In the genomic region with DNA sequence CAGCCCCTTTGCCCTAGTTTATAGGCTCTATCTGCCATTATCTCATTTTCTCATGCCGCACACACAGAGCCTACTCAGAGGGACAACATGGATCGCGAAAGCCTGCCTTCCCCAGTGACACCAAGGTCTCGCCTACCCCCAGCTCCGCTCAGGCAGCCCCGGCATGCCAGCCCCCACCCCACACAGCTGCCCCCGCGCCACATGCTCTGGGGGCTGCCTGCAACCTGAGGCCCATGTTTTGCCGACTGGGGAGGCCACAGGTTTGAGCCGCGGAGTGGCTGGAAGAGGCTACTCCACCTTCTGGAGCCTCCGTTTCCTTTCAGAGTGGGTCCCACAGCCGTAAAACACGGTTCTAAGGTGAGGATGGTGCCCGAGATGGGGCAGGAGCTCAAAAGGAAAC, we compare ENCODE assay signal across 21 cellular contexts.
DNase-seq lines count a peak whose midpoint lies in the region; ATAC-seq, FAIRE-seq and TF ChIP-seq lines count a peak whose summit lies in the region.
"Had no signal": no experiment of that assay in that cellular context is flagged by ENCODE, and none has a peak within 500 bp of the region (broad histone marks: within the 10 kb centered on the region; RNA-seq: fewer than 3 reads in every experiment).

No MANE protein-coding gene starts in this region.

- no peak overlapping the region for H2AK5ac ChIP-seq in H1 (ENCODE audit: low read depth, low read length)

- H3K14ac ChIP-seq in H1 (ENCODE audit: insufficient read length) = no peak overlapping the region

- H3K4me3 ChIP-seq in H7 (ENCODE audit: insufficient read depth, low read depth, low read length) (no peak overlapping the region), H1 (ENCODE audit: extremely low read depth in 1 of 4, insufficient read depth in 2 of 4, low read depth in 3 of 4, low read length in 4 of 4) (no peak overlapping the region), mesodermal cell (ENCODE audit: extremely low read depth, insufficient read depth, low read length, poor library complexity, severe bottlenecking) (no peak overlapping the region), sigmoid colon (no peak overlapping the region), lower lobe of right lung (no peak overlapping the region), spleen (no peak overlapping the region)
- H3K4me3 ChIP-seq: A549 had no signal

- intact Hi-C loops in sigmoid colon (cut with DNase I) (loop anchor here (5.0 kb wide), 1 partner anchor 103 kb away; a partner anchor contains a TSS), lower lobe of right lung (cut with DNase I) (no loop called here), spleen (cut with DNase I; ENCODE audit: low total_unique reads) (no loop called here)

- no peaks in the 10 kb centered on the region; the same call in none of the 2 replicates for H3K79me1 ChIP-seq in H1 (ENCODE audit: low read depth, low read length)

- H2BK120ac ChIP-seq in H1 (replicated peaks; ENCODE audit: low read depth, low read length) = no peak overlapping the region

- TF ChIP-seq CTCF in H1 (IDR thresholded peaks at IDR 0.05; ENCODE audit: control extremely low read depth in 1 of 3, insufficient read depth in 1 of 3, low read depth in 1 of 3, low read length in 3 of 3) = no peak
- no peak for TF ChIP-seq CTCF in sigmoid colon (IDR thresholded peaks at IDR 0.05)
- no peak for TF ChIP-seq CTCF in lower lobe of right lung (IDR thresholded peaks at IDR 0.05)
- TF ChIP-seq CTCF in spleen (IDR thresholded peaks at IDR 0.05 in 8 of 11, conservative IDR thresholded peaks at IDR 0.05 in 3 of 11) = no peak

- no peak overlapping the region for H3K23ac ChIP-seq in H1 (ENCODE audit: insufficient read length)

- no peak overlapping the region for H2BK20ac ChIP-seq in H1 (ENCODE audit: low read length)

- no peak overlapping the region for H3K4me2 ChIP-seq in H1 (ENCODE audit: insufficient read depth in 1 of 2, low read depth in 2 of 2, low read length in 2 of 2)
- H3K4me2 ChIP-seq: A549 had no signal

- FAIRE-seq in H1 (lab: Jason Lieb, UNC) = no peak
- FAIRE-seq: A549, H54, RCC 7860 had no signal

- ATAC-seq in lower lobe of right lung (no peak), GM21786 (IDR thresholded peaks at IDR 0.05; ENCODE audit: unreplicated experiment) (no peak), HG02588 (IDR thresholded peaks at IDR 0.05; ENCODE audit: unreplicated experiment) (no peak)
- ATAC-seq: A549 had no signal

- no peak overlapping the region for H2BK15ac ChIP-seq in H1 (ENCODE audit: low read length)

- WGBS in H1 (ENCODE audit: extremely low coverage in 1 of 2, insufficient coverage in 1 of 2, insufficient read length in 1 of 2, insufficient replicate concordance in 2 of 2, low coverage in 1 of 2, low lambda C conversion rate in 2 of 2, missing lambda C conversion rate in 1 of 2), 2 experiments = 85% methylated on average over 10 of the region's 15 CpGs; no CpG with 5 or more reads in 1 of the 2 experiments
- 95 to 98% methylated on average over 12 to 13 of the region's 15 CpGs for WGBS in mesodermal cell (ENCODE audit: insufficient coverage in 2 of 2), 2 experiments
- 88 to 91% methylated on average over 15 of the region's 15 CpGs for WGBS in sigmoid colon, 2 donors
- 86 to 95% (median 90%) methylated on average over 15 of the region's 15 CpGs for WGBS in spleen, 5 donors

- H3K79me2 ChIP-seq in H1 (ENCODE audit: control insufficient read depth in 1 of 2, insufficient read depth in 2 of 2, low read length in 2 of 2) = no peaks in the 10 kb centered on the region; a peak in 1 of 4 replicates

- no peak overlapping the region for H2BK5ac ChIP-seq in H1 (ENCODE audit: low read depth, low read length)

- TF ChIP-seq RAD21 in H1 (IDR thresholded peaks at IDR 0.05 in 1 of 2, conservative IDR thresholded peaks at IDR 0.05 in 1 of 2; ENCODE audit: low read depth in 2 of 2, low read length in 2 of 2) = no peak

- H3K56ac ChIP-seq in H1 (replicated peaks; ENCODE audit: insufficient read length, low read depth, low read length) = no peak overlapping the region

- no peak overlapping the region for H3K9ac ChIP-seq in H1 (replicated peaks in 1 of 4; ENCODE audit: extremely low read depth in 1 of 4, low read depth in 3 of 4, low read length in 3 of 4)

- peak; percentile 69 for DNase-seq in H7
- DNase-seq in H1 (ENCODE audit: low read depth in 1 of 2, low spot score in 2 of 2) = no peak
- peak; percentile 54 for DNase-seq in sigmoid colon
- DNase-seq in lower lobe of right lung = no peak
- DNase-seq in spleen = no peak
- DNase-seq: COR-L47, DMS153, Kasumi-1, MM.1S, NCI-H1105, NCI-H187, NCI-H226, NCI-H526, SHP77 had no signal

- TF ChIP-seq EP300 in H1 (IDR thresholded peaks at IDR 0.05; ENCODE audit: borderline replicate concordance in 1 of 2, low read depth in 2 of 2, low read length in 2 of 2) (no peak), sigmoid colon (IDR thresholded peaks at IDR 0.05) (no peak)

- no peak overlapping the region for H4K91ac ChIP-seq in H1 (replicated peaks; ENCODE audit: insufficient read length, low read length)

- no peak overlapping the region for H4K5ac ChIP-seq in H1 (ENCODE audit: insufficient read length, low read depth, low read length)

- H2AFZ ChIP-seq in H1 (ENCODE audit: low read length) = no peak overlapping the region

- TF ChIP-seq POLR2A in H1 (IDR thresholded peaks at IDR 0.05; ENCODE audit: control extremely low read depth in 1 of 2, low read depth in 2 of 2, low read length in 2 of 2) (no peak), sigmoid colon (IDR thresholded peaks at IDR 0.05) (no peak), spleen (IDR thresholded peaks at IDR 0.05) (no peak)

- H2BK12ac ChIP-seq in H1 (ENCODE audit: low read depth, low read length) = no peak overlapping the region

- H3K23me2 ChIP-seq in H1 (ENCODE audit: low read depth, low read length) = peaks cover 2% of the 10 kb centered on the region; the same call in 1 of the 2 replicates

- H4K8ac ChIP-seq in H1 (ENCODE audit: extremely low read depth, insufficient read depth, low read length) = 0 out of 2 replicates have a peak overlapping the region, but pooled peaks have one; percentile 41

- CTCF ChIA-PET in H1 (lab: Charles Lee; ENCODE audit: partially characterized antibody) = interaction anchor here (0.8 to 1.4 kb wide), 5 partner anchors 11 to 191 kb away, joined by 3 to 4 read pairs (median 3); no protein-coding TSS in a partner anchor

- H3K18ac ChIP-seq in H1 (ENCODE audit: extremely low read depth, low read length) = no peak overlapping the region

- H3K9me3 ChIP-seq in H1 (ENCODE audit: insufficient read depth in 2 of 2, low read depth in 1 of 2, low read length in 1 of 2) = no peaks in the 10 kb centered on the region
- no peaks in the 10 kb centered on the region for H3K9me3 ChIP-seq in mesodermal cell (ENCODE audit: control insufficient read depth, low read length)
- no peaks in the 10 kb centered on the region for H3K9me3 ChIP-seq in sigmoid colon
- H3K9me3 ChIP-seq in lower lobe of right lung = no peaks in the 10 kb centered on the region
- no peaks in the 10 kb centered on the region for H3K9me3 ChIP-seq in spleen
- H3K9me3 ChIP-seq: A549 had no signal

- H3K27ac ChIP-seq in H1 (ENCODE audit: low read depth, low read length) (no peak overlapping the region), mesodermal cell (ENCODE audit: low read depth, low read length, severe bottlenecking) (peak overlapping the region; percentile 29), sigmoid colon (no peak overlapping the region), lower lobe of right lung (no peak overlapping the region), spleen (no peak overlapping the region)
- H3K27ac ChIP-seq: A549, C4-2B had no signal

- peaks cover 10 to 28% of the 10 kb centered on the region in 2 experiments for H4K20me1 ChIP-seq in H1 (replicated peaks in 1 of 2; ENCODE audit: control insufficient read depth in 1 of 2, insufficient read depth in 2 of 2, low read length in 2 of 2)

- H3K4me1 ChIP-seq in H1 (replicated peaks in 1 of 4; ENCODE audit: control insufficient read depth in 3 of 4, insufficient read depth in 4 of 4, low read length in 3 of 4) (peaks cover 0 to 34% (median 26%) of the 10 kb centered on the region in 4 experiments; a peak in 6 of 7 replicates), mesodermal cell (ENCODE audit: control insufficient read depth, insufficient read depth, low read length, poor library complexity, severe bottlenecking) (peaks cover 42% of the 10 kb centered on the region), sigmoid colon (peaks cover 0 to 78% (median 72%) of the 10 kb centered on the region in 4 donors), lower lobe of right lung (peaks cover 37% of the 10 kb centered on the region), spleen (peaks cover 17 to 72% (median 44%) of the 10 kb centered on the region in 6 donors)

- POLR2A ChIA-PET in H1 (lab: Charles Lee; ENCODE audit: partially characterized antibody) = interaction anchor here (0.7 to 1.1 kb wide), 2 partner anchors 25 to 109 kb away, joined by 3 read pairs; no protein-coding TSS in a partner anchor

- H3K27me3 ChIP-seq in H7 (ENCODE audit: control insufficient read depth, insufficient read depth, low read length) = no peaks in the 10 kb centered on the region
- no peaks in the 10 kb centered on the region for H3K27me3 ChIP-seq in H1 (replicated peaks in 1 of 4; ENCODE audit: control insufficient read depth in 3 of 4, extremely low read depth in 1 of 4, insufficient read depth in 3 of 4, low read length in 3 of 4)
- no peaks in the 10 kb centered on the region for H3K27me3 ChIP-seq in sigmoid colon
- H3K27me3 ChIP-seq in lower lobe of right lung (ENCODE audit: low read depth) = no peaks in the 10 kb centered on the region
- H3K27me3 ChIP-seq in spleen (replicated peaks in 1 of 7) = no peaks in the 10 kb centered on the region

- H3K4ac ChIP-seq in H1 (replicated peaks; ENCODE audit: insufficient read length, low read depth, low read length) = no peak overlapping the region

- H3K36me3 ChIP-seq in H7 (replicated peaks; ENCODE audit: control insufficient read depth, insufficient read depth, low read length) (peaks cover 5% of the 10 kb centered on the region), H1 (ENCODE audit: control insufficient read depth in 2 of 4, insufficient read depth in 4 of 4, low read length in 3 of 4) (no peaks in the 10 kb centered on the region), mesodermal cell (ENCODE audit: control insufficient read depth, insufficient read depth, low read length) (peaks cover 72% of the 10 kb centered on the region), sigmoid colon (peaks cover 0 to 9% (median 3%) of the 10 kb centered on the region in 4 donors), lower lobe of right lung (peaks cover 12% of the 10 kb centered on the region), spleen (peaks cover 0 to 50% (median 9%) of the 10 kb centered on the region in 6 donors)

TF ChIP-seq in H1, 55 proteins besides CTCF, POLR2A, EP300 and RAD21 (continues in another document):
- TF ChIP-seq TEAD4 (IDR thresholded peaks at IDR 0.05; ENCODE audit: low read depth, low read length) (no peak), TBP (IDR thresholded peaks at IDR 0.05; ENCODE audit: low read depth, low read length) (no peak)
- TF ChIP-seq, protein P1, sequence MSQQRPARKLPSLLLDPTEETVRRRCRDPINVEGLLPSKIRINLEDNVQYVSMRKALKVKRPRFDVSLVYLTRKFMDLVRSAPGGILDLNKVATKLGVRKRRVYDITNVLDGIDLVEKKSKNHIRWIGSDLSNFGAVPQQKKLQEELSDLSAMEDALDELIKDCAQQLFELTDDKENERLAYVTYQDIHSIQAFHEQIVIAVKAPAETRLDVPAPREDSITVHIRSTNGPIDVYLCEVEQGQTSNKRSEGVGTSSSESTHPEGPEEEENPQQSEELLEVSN (IDR thresholded peaks at IDR 0.05) = no peak

Comparison
In these comparisons a context has a peak if more than half of its experiments do, and no peak if none do; other contexts are left out.
1. DNase-seq: peak in H7 (single experiment) and sigmoid colon (single experiment); none in H1 (0 of 2), lower lobe of right lung (single experiment) and spleen (single experiment).